8 cellular contexts compared by ENCODE assay signal in the genomic region with DNA sequence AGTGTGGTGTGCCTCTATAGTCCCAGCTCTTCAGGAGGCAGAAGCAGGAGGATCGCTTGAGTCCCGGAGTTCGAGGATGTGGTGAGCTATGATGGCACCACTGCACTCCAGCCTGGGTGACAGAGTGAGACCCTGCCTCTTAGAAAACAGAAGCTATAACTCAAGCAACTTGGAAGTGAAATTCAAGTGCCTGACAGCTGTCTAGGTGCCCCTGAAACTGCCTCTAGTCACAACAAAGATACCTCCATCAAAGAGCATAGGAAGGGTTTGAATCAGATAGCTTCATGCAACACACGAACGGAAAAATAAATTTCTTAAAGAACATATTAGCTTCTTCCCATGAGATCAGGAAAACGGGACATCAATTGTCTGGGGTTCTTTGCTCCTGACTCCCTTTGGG. TPM values are rescaled to one million over a fixed set of nuclear protein-coding genes. Genes with fewer than 3 reads are reported as not detected.
A peak's percentile ranks its signal among the peaks of the same experiment; 100 is the strongest.
DNase-seq lines count a peak whose midpoint lies in the region; ATAC-seq and TF ChIP-seq lines count a peak whose summit lies in the region.

No MANE protein-coding gene starts in this region.

- no peak for ATAC-seq in stimulated activated memory B cell treated with anti-CD40 and anti-IgM and Interleukin-4, amounts not matched to agents 10 μg/mL and 1 μg/mL and 100 μg/mL, for 72 hours
- ATAC-seq in GM19397 (IDR thresholded peaks at IDR 0.05; ENCODE audit: unreplicated experiment) (no peak), GM21529 (IDR thresholded peaks at IDR 0.05; ENCODE audit: unreplicated experiment) (no peak)

- H3K36me3 Mint-ChIP-seq in activated naive CD4-positive, alpha-beta T cell treated with anti-CD3 and anti-CD28 coated beads for 36 hours (ENCODE audit: low read depth), result no peaks in the 10 kb centered on the region
- H3K36me3 Mint-ChIP-seq in glutamatergic neuron (ENCODE audit: unreplicated experiment), result peaks cover 3% of the 10 kb centered on the region
- H3K36me3 Mint-ChIP-seq in stimulated activated memory B cell treated with anti-CD40 and anti-IgM and Interleukin-4, amounts not matched to agents 10 μg/mL and 1 μg/mL and 100 μg/mL, for 72 hours, result peaks cover 8% of the 10 kb centered on the region

- H3K27ac Mint-ChIP-seq in activated naive CD4-positive, alpha-beta T cell treated with anti-CD3 and anti-CD28 coated beads for 36 hours, result no peak overlapping the region
- H3K27ac Mint-ChIP-seq in glutamatergic neuron (ENCODE audit: unreplicated experiment), result no peak overlapping the region
- peak overlapping the region; percentile 88 for H3K27ac Mint-ChIP-seq in stimulated activated memory B cell treated with anti-CD40 and anti-IgM and Interleukin-4, amounts not matched to agents 10 μg/mL and 1 μg/mL and 100 μg/mL, for 72 hours

- peaks cover 35% of the 10 kb centered on the region for H3K27me3 Mint-ChIP-seq in activated naive CD4-positive, alpha-beta T cell treated with anti-CD3 and anti-CD28 coated beads for 36 hours (ENCODE audit: low read depth)
- peaks cover 11% of the 10 kb centered on the region for H3K27me3 Mint-ChIP-seq in glutamatergic neuron (ENCODE audit: unreplicated experiment)
- H3K27me3 Mint-ChIP-seq in stimulated activated memory B cell treated with anti-CD40 and anti-IgM and Interleukin-4, amounts not matched to agents 10 μg/mL and 1 μg/mL and 100 μg/mL, for 72 hours, result no peaks in the 10 kb centered on the region

- H3K79me2 ChIP-seq in SU-DHL-6 (ENCODE audit: insufficient read depth, low read length), result peaks cover 40% of the 10 kb centered on the region

- no peaks in the 10 kb centered on the region for H3K9me3 Mint-ChIP-seq in activated naive CD4-positive, alpha-beta T cell treated with anti-CD3 and anti-CD28 coated beads for 36 hours
- no peaks in the 10 kb centered on the region for H3K9me3 Mint-ChIP-seq in glutamatergic neuron (ENCODE audit: unreplicated experiment)
- no peaks in the 10 kb centered on the region for H3K9me3 Mint-ChIP-seq in stimulated activated memory B cell treated with anti-CD40 and anti-IgM and Interleukin-4, amounts not matched to agents 10 μg/mL and 1 μg/mL and 100 μg/mL, for 72 hours

- no peaks in the 10 kb centered on the region for H3K36me3 ChIP-seq in SU-DHL-6 (ENCODE audit: low read length)

- H2AFZ ChIP-seq in SU-DHL-6 (ENCODE audit: low read depth, low read length, severe bottlenecking), result no peak overlapping the region

- peak overlapping the region; percentile 68 for H3K4me3 Mint-ChIP-seq in activated naive CD4-positive, alpha-beta T cell treated with anti-CD3 and anti-CD28 coated beads for 36 hours
- H3K4me3 Mint-ChIP-seq in glutamatergic neuron (ENCODE audit: unreplicated experiment), result peak overlapping the region; percentile 84
- peak overlapping the region; percentile 77 for H3K4me3 Mint-ChIP-seq in stimulated activated memory B cell treated with anti-CD40 and anti-IgM and Interleukin-4, amounts not matched to agents 10 μg/mL and 1 μg/mL and 100 μg/mL, for 72 hours

- H3K9me3 ChIP-seq in SU-DHL-6 (ENCODE audit: insufficient read depth, low read length), result no peaks in the 10 kb centered on the region

- TF ChIP-seq CTCF in SU-DHL-6 (IDR thresholded peaks at IDR 0.05; ENCODE audit: insufficient read depth, low read length, poor library complexity, severe bottlenecking), result no peak
- TF ChIP-seq CTCF in glutamatergic neuron (IDR thresholded peaks at IDR 0.05; ENCODE audit: partially characterized antibody, unreplicated experiment), result no peak
- no peak for TF ChIP-seq CTCF in GM10266 (IDR thresholded peaks at IDR 0.05; ENCODE audit: control insufficient read depth, insufficient read depth, low read depth, missing control alignments)

- no peak for DNase-seq in activated naive CD4-positive, alpha-beta T cell treated with anti-CD3 and anti-CD28 coated beads for 36 hours
- no peak for DNase-seq in activated naive CD4-positive, alpha-beta T cell treated with Interleukin-2 at 50 U/mL for 16 hours
- DNase-seq in glutamatergic neuron, result no peak
- no peak for DNase-seq in GM10266 (ENCODE audit: extremely low spot score)

- 0 out of 2 replicates have a peak overlapping the region, but pooled peaks have one; percentile 95 for H3K9ac ChIP-seq in SU-DHL-6 (ENCODE audit: low read length)

- no peaks in the 10 kb centered on the region for H3K27me3 ChIP-seq in SU-DHL-6 (ENCODE audit: low read length)

- intact Hi-C loops in activated naive CD4-positive, alpha-beta T cell treated with anti-CD3 and anti-CD28 coated beads for 36 hours (cut with micrococcal nuclease), result loop anchor here (5.0 kb wide), 1 partner anchor 94 kb away; no protein-coding TSS in a partner anchor

- H3K9me2 ChIP-seq in SU-DHL-6 (replicated peaks; ENCODE audit: insufficient read depth, low read length), result no peaks in the 10 kb centered on the region

- H3K27ac ChIP-seq in SU-DHL-6 (ENCODE audit: low read depth, low read length), result peak overlapping the region; percentile 34; the same call in 1 of the 2 replicates

- CTCF ChIA-PET in activated naive CD4-positive, alpha-beta T cell treated with anti-CD3 and anti-CD28 coated beads for 36 hours (lab: Charles Lee), result interaction anchor here (0.6 to 1.1 kb wide), 4 partner anchors 12 to 96 kb away, joined by 3 to 5 read pairs (median 4); no protein-coding TSS in a partner anchor

- H3K4me3 ChIP-seq in SU-DHL-6 (ENCODE audit: insufficient read depth, low read length, poor library complexity, severe bottlenecking), result no peak overlapping the region

- no peaks in the 10 kb centered on the region; the same call in 1 of the 2 replicates for H4K20me1 ChIP-seq in SU-DHL-6 (ENCODE audit: low read depth, low read length)

- peak overlapping the region; percentile 78 for H3K4me2 ChIP-seq in SU-DHL-6 (ENCODE audit: low read depth, low read length, poor library complexity, severe bottlenecking)

- H3F3A ChIP-seq in SU-DHL-6 (ENCODE audit: insufficient read depth), result peaks cover 54% of the 10 kb centered on the region

- peaks cover 10% of the 10 kb centered on the region for H3K4me1 Mint-ChIP-seq in activated naive CD4-positive, alpha-beta T cell treated with anti-CD3 and anti-CD28 coated beads for 36 hours (ENCODE audit: low read depth)
- peaks cover 2% of the 10 kb centered on the region for H3K4me1 Mint-ChIP-seq in glutamatergic neuron (ENCODE audit: low read depth, unreplicated experiment)
- peaks cover 81% of the 10 kb centered on the region for H3K4me1 Mint-ChIP-seq in stimulated activated memory B cell treated with anti-CD40 and anti-IgM and Interleukin-4, amounts not matched to agents 10 μg/mL and 1 μg/mL and 100 μg/mL, for 72 hours

RNA-seq across cellular contexts. Expression of gene PLCG2, which starts 0.9 kb away (rescaled TPM):
- 10 to 100 TPM; 12.0 to 13.4 TPM for total RNA-seq in activated naive CD4-positive, alpha-beta T cell treated with anti-CD3 and anti-CD28 coated beads for 36 hours
- 0.49 TPM for total RNA-seq in glutamatergic neuron (ENCODE audit: unreplicated experiment)
